1 cellular context compared by ENCODE assay signal in the genomic region with DNA sequence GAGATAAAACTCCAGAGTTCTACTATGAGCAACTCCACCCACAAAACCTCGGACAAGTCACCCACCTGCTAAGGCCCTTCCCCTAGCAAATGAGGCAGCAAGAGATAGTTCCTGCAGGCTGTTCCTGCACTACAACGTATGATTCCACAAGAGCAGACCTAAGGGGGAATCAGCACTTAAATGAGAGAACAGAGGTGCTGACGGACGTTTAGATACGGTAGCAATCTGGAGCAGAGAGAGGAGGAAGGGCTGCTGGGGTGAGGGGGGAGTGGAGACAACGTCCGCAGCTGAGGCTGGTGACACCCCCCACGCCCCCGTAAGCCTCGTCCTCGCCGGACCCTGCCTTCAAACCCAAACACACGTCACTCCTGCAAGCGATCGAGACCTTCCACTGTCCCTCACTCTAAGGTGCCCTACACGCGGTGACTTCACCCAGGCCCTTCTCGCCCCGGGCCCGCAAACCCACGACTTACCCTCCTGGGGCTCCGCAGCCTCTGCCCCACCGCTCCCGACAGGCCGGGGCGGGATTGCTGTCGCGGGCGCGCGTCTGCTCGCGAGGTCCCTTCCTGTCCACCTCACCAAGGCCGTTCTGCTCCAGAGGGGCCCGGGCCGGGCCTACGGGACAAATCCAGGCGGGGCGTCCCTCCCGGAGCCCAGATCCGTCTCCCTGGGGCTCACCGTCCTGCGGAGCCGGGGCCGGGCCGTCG.
TF ChIP-seq lines count a peak whose summit lies in the region.

No MANE protein-coding gene starts in this region.

TF ChIP-seq in HepG2, 621 proteins besides CTCF, POLR2A, EP300 and RAD21 (continued from another document and continues in another):
- TF ChIP-seq, protein P1, sequence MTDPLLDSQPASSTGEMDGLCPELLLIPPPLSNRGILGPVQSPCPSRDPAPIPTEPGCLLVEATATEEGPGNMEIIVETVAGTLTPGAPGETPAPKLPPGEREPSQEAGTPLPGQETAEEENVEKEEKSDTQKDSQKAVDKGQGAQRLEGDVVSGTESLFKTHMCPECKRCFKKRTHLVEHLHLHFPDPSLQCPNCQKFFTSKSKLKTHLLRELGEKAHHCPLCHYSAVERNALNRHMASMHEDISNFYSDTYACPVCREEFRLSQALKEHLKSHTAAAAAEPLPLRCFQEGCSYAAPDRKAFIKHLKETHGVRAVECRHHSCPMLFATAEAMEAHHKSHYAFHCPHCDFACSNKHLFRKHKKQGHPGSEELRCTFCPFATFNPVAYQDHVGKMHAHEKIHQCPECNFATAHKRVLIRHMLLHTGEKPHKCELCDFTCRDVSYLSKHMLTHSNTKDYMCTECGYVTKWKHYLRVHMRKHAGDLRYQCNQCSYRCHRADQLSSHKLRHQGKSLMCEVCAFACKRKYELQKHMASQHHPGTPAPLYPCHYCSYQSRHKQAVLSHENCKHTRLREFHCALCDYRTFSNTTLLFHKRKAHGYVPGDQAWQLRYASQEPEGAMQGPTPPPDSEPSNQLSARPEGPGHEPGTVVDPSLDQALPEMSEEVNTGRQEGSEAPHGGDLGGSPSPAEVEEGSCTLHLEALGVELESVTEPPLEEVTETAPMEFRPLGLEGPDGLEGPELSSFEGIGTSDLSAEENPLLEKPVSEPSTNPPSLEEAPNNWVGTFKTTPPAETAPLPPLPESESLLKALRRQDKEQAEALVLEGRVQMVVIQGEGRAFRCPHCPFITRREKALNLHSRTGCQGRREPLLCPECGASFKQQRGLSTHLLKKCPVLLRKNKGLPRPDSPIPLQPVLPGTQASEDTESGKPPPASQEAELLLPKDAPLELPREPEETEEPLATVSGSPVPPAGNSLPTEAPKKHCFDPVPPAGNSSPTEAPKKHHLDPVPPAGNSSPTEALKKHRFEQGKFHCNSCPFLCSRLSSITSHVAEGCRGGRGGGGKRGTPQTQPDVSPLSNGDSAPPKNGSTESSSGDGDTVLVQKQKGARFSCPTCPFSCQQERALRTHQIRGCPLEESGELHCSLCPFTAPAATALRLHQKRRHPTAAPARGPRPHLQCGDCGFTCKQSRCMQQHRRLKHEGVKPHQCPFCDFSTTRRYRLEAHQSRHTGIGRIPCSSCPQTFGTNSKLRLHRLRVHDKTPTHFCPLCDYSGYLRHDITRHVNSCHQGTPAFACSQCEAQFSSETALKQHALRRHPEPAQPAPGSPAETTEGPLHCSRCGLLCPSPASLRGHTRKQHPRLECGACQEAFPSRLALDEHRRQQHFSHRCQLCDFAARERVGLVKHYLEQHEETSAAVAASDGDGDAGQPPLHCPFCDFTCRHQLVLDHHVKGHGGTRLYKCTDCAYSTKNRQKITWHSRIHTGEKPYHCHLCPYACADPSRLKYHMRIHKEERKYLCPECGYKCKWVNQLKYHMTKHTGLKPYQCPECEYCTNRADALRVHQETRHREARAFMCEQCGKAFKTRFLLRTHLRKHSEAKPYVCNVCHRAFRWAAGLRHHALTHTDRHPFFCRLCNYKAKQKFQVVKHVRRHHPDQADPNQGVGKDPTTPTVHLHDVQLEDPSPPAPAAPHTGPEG (CRISPR knock-in tag; IDR thresholded peaks at IDR 0.05), result no peak
- TF ChIP-seq ZEB1 (IDR thresholded peaks at IDR 0.05; ENCODE audit: insufficient replicate concordance, low read depth) (no peak), TCF12 (IDR thresholded peaks at IDR 0.05) (no peak), TCF12 (CRISPR knock-in tag; IDR thresholded peaks at IDR 0.05) (0 out of 2 replicates have a peak, but pooled peaks have one; percentile 11), PRPF4 (IDR thresholded peaks at IDR 0.05; ENCODE audit: low read depth, low read length, poor library complexity, severe bottlenecking) (no peak), ZSCAN12 (CRISPR knock-in tag; IDR thresholded peaks at IDR 0.05) (no peak), SRSF1 (optimal IDR thresholded peaks at IDR 0.05; ENCODE audit: low read depth, low read length) (no peak), ZNF138 (CRISPR knock-in tag; IDR thresholded peaks at IDR 0.05; ENCODE audit: low read depth) (0 out of 2 replicates have a peak, but pooled peaks have one; percentile 6), FOSL2 (CRISPR knock-in tag; IDR thresholded peaks at IDR 0.05) (no peak), BRD4 (CRISPR knock-in tag; IDR thresholded peaks at IDR 0.05) (no peak), RBAK (CRISPR knock-in tag; IDR thresholded peaks at IDR 0.05) (no peak), TGIF2 (CRISPR knock-in tag; IDR thresholded peaks at IDR 0.05) (no peak), STAG1 (CRISPR knock-in tag; IDR thresholded peaks at IDR 0.05) (no peak; the same call in 1 of the 2 replicates), TEAD3 (CRISPR knock-in tag; optimal IDR thresholded peaks at IDR 0.05; ENCODE audit: borderline replicate concordance) (no peak), HNRNPLL (IDR thresholded peaks at IDR 0.05; ENCODE audit: low read depth, low read length, poor library complexity, severe bottlenecking) (peak; percentile 29), KLF9 (CRISPR knock-in tag; IDR thresholded peaks at IDR 0.05; ENCODE audit: low read depth) (no peak), ZNF326 (CRISPR knock-in tag; IDR thresholded peaks at IDR 0.05; ENCODE audit: borderline replicate concordance) (no peak), ZMAT3 (CRISPR knock-in tag; conservative IDR thresholded peaks at IDR 0.05) (no peak; the same call in 1 of the 2 replicates), ZNF780A (CRISPR knock-in tag; IDR thresholded peaks at IDR 0.05) (no peak), CHCHD3 (CRISPR knock-in tag; IDR thresholded peaks at IDR 0.05) (no peak), AGO1 (IDR thresholded peaks at IDR 0.05; ENCODE audit: low read depth, low read length, poor library complexity, severe bottlenecking) (peak; percentile 3), SALL2 (CRISPR knock-in tag; IDR thresholded peaks at IDR 0.05) (no peak), ZNF83 (CRISPR knock-in tag; IDR thresholded peaks at IDR 0.05; ENCODE audit: borderline replicate concordance) (0 out of 2 replicates have a peak, but pooled peaks have one; percentile 81), KDM5B (CRISPR knock-in tag; IDR thresholded peaks at IDR 0.05; ENCODE audit: borderline replicate concordance) (no peak), HMG20B (CRISPR knock-in tag; conservative IDR thresholded peaks at IDR 0.05) (no peak)
- TF ChIP-seq, protein P2, sequence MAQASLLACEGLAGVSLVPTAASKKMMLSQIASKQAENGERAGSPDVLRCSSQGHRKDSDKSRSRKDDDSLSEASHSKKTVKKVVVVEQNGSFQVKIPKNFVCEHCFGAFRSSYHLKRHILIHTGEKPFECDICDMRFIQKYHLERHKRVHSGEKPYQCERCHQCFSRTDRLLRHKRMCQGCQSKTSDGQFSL (CRISPR knock-in tag; IDR thresholded peaks at IDR 0.05), result peak; percentile 46; the same call in 1 of the 2 replicates
- TF ChIP-seq, protein P3, sequence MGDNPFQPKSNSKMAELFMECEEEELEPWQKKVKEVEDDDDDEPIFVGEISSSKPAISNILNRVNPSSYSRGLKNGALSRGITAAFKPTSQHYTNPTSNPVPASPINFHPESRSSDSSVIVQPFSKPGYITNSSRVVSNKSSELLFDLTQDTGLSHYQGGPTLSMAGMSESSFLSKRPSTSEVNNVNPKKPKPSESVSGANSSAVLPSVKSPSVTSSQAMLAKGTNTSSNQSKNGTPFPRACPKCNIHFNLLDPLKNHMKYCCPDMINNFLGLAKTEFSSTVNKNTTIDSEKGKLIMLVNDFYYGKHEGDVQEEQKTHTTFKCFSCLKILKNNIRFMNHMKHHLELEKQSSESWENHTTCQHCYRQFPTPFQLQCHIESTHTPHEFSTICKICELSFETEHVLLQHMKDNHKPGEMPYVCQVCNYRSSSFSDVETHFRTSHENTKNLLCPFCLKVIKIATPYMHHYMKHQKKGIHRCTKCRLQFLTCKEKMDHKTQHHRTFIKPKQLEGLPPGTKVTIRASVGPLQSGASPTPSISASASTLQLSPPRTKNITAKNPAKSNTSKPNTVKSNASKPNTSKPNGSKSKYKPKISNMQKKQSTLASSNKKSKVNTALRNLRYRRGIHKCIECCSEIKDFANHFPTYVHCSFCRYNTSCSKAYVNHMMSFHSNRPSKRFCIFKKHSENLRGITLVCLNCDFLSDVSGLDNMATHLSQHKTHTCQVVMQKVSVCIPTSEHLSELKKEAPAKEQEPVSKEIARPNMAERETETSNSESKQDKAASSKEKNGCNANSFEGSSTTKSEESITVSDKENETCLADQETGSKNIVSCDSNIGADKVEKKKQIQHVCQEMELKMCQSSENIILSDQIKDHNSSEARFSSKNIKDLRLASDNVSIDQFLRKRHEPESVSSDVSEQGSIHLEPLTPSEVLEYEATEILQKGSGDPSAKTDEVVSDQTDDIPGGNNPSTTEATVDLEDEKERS (CRISPR knock-in tag; IDR thresholded peaks at IDR 0.05), result peak; percentile 5; the same call in 1 of the 2 replicates
- TF ChIP-seq, protein P4, sequence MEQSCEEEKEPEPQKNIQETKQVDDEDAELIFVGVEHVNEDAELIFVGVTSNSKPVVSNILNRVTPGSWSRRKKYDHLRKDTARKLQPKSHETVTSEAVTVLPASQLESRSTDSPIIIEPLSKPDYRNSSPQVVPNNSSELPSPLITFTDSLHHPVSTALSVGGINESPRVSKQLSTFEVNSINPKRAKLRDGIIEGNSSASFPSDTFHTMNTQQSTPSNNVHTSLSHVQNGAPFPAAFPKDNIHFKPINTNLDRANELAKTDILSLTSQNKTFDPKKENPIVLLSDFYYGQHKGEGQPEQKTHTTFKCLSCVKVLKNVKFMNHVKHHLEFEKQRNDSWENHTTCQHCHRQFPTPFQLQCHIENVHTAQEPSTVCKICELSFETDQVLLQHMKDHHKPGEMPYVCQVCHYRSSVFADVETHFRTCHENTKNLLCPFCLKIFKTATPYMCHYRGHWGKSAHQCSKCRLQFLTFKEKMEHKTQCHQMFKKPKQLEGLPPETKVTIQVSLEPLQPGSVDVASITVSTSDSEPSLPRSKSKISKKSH (CRISPR knock-in tag; IDR thresholded peaks at IDR 0.05; ENCODE audit: borderline replicate concordance), result no peak
- TF ChIP-seq, protein P5, sequence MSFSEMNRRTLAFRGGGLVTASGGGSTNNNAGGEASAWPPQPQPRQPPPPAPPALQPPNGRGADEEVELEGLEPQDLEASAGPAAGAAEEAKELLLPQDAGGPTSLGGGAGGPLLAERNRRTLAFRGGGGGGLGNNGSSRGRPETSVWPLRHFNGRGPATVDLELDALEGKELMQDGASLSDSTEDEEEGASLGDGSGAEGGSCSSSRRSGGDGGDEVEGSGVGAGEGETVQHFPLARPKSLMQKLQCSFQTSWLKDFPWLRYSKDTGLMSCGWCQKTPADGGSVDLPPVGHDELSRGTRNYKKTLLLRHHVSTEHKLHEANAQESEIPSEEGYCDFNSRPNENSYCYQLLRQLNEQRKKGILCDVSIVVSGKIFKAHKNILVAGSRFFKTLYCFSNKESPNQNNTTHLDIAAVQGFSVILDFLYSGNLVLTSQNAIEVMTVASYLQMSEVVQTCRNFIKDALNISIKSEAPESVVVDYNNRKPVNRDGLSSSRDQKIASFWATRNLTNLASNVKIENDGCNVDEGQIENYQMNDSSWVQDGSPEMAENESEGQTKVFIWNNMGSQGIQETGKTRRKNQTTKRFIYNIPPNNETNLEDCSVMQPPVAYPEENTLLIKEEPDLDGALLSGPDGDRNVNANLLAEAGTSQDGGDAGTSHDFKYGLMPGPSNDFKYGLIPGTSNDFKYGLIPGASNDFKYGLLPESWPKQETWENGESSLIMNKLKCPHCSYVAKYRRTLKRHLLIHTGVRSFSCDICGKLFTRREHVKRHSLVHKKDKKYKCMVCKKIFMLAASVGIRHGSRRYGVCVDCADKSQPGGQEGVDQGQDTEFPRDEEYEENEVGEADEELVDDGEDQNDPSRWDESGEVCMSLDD (CRISPR knock-in tag; IDR thresholded peaks at IDR 0.05; ENCODE audit: borderline replicate concordance), result no peak
- TF ChIP-seq, protein P6, sequence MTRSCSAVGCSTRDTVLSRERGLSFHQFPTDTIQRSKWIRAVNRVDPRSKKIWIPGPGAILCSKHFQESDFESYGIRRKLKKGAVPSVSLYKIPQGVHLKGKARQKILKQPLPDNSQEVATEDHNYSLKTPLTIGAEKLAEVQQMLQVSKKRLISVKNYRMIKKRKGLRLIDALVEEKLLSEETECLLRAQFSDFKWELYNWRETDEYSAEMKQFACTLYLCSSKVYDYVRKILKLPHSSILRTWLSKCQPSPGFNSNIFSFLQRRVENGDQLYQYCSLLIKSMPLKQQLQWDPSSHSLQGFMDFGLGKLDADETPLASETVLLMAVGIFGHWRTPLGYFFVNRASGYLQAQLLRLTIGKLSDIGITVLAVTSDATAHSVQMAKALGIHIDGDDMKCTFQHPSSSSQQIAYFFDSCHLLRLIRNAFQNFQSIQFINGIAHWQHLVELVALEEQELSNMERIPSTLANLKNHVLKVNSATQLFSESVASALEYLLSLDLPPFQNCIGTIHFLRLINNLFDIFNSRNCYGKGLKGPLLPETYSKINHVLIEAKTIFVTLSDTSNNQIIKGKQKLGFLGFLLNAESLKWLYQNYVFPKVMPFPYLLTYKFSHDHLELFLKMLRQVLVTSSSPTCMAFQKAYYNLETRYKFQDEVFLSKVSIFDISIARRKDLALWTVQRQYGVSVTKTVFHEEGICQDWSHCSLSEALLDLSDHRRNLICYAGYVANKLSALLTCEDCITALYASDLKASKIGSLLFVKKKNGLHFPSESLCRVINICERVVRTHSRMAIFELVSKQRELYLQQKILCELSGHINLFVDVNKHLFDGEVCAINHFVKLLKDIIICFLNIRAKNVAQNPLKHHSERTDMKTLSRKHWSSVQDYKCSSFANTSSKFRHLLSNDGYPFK (CRISPR knock-in tag; IDR thresholded peaks at IDR 0.05; ENCODE audit: borderline replicate concordance), result no peak
- TF ChIP-seq, protein P7, sequence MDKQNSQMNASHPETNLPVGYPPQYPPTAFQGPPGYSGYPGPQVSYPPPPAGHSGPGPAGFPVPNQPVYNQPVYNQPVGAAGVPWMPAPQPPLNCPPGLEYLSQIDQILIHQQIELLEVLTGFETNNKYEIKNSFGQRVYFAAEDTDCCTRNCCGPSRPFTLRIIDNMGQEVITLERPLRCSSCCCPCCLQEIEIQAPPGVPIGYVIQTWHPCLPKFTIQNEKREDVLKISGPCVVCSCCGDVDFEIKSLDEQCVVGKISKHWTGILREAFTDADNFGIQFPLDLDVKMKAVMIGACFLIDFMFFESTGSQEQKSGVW (CRISPR knock-in tag; IDR thresholded peaks at IDR 0.05; ENCODE audit: borderline replicate concordance), result no peak
- TF ChIP-seq, protein P8, sequence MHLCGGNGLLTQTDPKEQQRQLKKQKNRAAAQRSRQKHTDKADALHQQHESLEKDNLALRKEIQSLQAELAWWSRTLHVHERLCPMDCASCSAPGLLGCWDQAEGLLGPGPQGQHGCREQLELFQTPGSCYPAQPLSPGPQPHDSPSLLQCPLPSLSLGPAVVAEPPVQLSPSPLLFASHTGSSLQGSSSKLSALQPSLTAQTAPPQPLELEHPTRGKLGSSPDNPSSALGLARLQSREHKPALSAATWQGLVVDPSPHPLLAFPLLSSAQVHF (CRISPR knock-in tag; IDR thresholded peaks at IDR 0.05), result no peak
- TF ChIP-seq, protein P9, sequence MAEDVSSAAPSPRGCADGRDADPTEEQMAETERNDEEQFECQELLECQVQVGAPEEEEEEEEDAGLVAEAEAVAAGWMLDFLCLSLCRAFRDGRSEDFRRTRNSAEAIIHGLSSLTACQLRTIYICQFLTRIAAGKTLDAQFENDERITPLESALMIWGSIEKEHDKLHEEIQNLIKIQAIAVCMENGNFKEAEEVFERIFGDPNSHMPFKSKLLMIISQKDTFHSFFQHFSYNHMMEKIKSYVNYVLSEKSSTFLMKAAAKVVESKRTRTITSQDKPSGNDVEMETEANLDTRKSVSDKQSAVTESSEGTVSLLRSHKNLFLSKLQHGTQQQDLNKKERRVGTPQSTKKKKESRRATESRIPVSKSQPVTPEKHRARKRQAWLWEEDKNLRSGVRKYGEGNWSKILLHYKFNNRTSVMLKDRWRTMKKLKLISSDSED (CRISPR knock-in tag; IDR thresholded peaks at IDR 0.05), result no peak
